13 cellular contexts compared by ENCODE assay signal in the genomic region with DNA sequence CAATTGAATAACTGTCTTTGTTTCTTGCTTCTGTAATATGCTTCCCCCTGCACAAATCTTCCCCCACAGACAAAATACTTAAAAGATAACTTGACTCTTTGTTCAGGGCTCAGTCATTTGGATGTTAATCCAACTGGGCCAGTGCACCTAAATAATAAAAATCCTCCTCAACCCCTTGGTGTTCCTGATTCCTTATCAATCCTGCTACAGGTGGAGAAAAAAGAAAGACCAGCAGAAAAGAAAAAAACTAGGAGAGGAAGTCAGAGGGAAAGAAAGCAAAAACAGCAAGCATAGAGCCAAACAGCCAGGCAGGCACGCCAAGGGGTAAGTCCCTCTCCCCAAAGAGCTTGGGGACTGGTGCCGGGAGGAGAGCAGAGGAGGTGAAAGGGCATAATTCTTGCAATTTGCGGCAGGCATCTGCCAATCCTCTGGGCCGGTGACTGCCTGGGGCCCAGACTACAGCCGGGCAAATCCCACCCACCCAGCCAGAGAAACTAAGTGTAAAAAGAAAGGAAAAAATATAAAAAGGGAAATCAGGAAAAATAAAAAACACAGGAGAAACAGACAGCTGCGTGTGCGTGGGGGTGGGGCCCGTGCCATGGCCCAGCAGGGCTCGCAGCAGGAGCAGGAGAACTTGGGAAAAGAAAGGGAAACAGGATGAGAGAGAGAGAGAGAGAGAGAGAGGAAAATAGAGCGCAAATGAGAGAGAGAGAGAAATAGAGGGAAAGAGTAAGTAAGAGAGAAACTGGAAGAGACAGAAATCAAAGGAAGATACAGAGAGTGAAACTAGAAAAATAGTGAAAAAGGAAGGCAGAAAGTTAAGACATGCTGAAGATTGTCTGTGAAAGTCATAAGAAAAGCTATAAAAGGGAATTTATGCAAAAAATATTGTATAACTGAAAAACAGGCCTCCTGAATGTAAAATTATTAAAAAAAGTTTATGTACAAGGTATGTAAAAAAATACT. TPM values are rescaled to one million over a fixed set of nuclear protein-coding genes. Genes with fewer than 3 reads are reported as not detected.
A peak's percentile ranks its signal among the peaks of the same experiment; 100 is the strongest.
DNase-seq lines count a peak whose midpoint lies in the region; ATAC-seq and TF ChIP-seq lines count a peak whose summit lies in the region.
"Had no signal": no experiment of that assay in that cellular context is flagged by ENCODE, and none has a peak within 500 bp of the region (broad histone marks: within the 10 kb centered on the region; RNA-seq: fewer than 3 reads in every experiment).

No MANE protein-coding gene starts in this region.

- H3K27ac ChIP-seq in heart right ventricle (peak overlapping the region in 7 of 10 donors; percentile 37 to 76 (median 59)), osteoblast (ENCODE audit: low read depth, low read length) (no peak overlapping the region)

- peak overlapping the region; percentile 80 to 92 for H3K27ac Mint-ChIP-seq in effector memory CD8-positive, alpha-beta T cell
- H3K27ac Mint-ChIP-seq in activated CD4-positive, alpha-beta T cell treated with anti-CD3 and anti-CD28 coated beads for 36 hours, result no peak overlapping the region

- no peak for ATAC-seq in heart right ventricle
- no peak for ATAC-seq in Right ventricle myocardium inferior
- ATAC-seq in effector memory CD8-positive, alpha-beta T cell (replicated peaks), result no peak
- ATAC-seq in GM18511 (IDR thresholded peaks at IDR 0.05; ENCODE audit: unreplicated experiment), result no peak
- no peak for ATAC-seq in activated CD4-positive, alpha-beta T cell treated with anti-CD3 and anti-CD28 coated beads for 36 hours
- no peak for ATAC-seq in GM19452 (IDR thresholded peaks at IDR 0.05; ENCODE audit: unreplicated experiment)
- ATAC-seq: HepG2 had no signal

- no peak overlapping the region for H3K4me2 ChIP-seq in osteoblast (ENCODE audit: insufficient read depth, low read length)

- POLR2A ChIA-PET in activated CD4-positive, alpha-beta T cell treated with anti-CD3 and anti-CD28 coated beads for 36 hours (lab: Charles Lee), result no interaction called here

- H3K4me3 ChIP-seq in heart right ventricle (peak overlapping the region in 4 of 10 donors; percentile 1 to 22 (median 6)), osteoblast (ENCODE audit: insufficient read depth, low read length) (no peak overlapping the region)
- H3K4me3 ChIP-seq: ascending aorta had no signal

- WGBS in heart right ventricle, 2 donors, result 74 to 84% methylated on average over 10 of the region's 10 CpGs

- H3K4me1 ChIP-seq in heart right ventricle, result peaks cover 0 to 58% (median 22%) of the 10 kb centered on the region in 9 donors
- peaks cover 27% of the 10 kb centered on the region for H3K4me1 ChIP-seq in osteoblast (ENCODE audit: insufficient read depth, low read length)

- TF ChIP-seq CTCF in heart right ventricle (IDR thresholded peaks at IDR 0.05), result no peak
- TF ChIP-seq CTCF in osteoblast (IDR thresholded peaks at IDR 0.05; ENCODE audit: extremely low read depth, low read depth, low read length), result no peak

- H4K20me1 ChIP-seq in osteoblast (ENCODE audit: insufficient read depth, low read length), result no peaks in the 10 kb centered on the region

- H3K36me3 Mint-ChIP-seq in effector memory CD8-positive, alpha-beta T cell (ENCODE audit: insufficient read depth), result peaks cover 59% of the 10 kb centered on the region
- peaks cover 2% of the 10 kb centered on the region for H3K36me3 Mint-ChIP-seq in activated CD4-positive, alpha-beta T cell treated with anti-CD3 and anti-CD28 coated beads for 36 hours (ENCODE audit: low read depth)

- DNase-seq in heart right ventricle, result peak in 1 of 2 donors; percentile 25
- no peak for DNase-seq in Right ventricle myocardium inferior (ENCODE audit: missing footprints)
- no peak for DNase-seq in effector memory CD8-positive, alpha-beta T cell
- DNase-seq in osteoblast (ENCODE audit: insufficient read length, low spot score, missing footprints), result no peak
- DNase-seq in T-helper 9 cell, result no peak
- DNase-seq in activated CD4-positive, alpha-beta T cell treated with anti-CD3 and anti-CD28 coated beads for 36 hours, result no peak
- DNase-seq: effector memory CD4-positive, alpha-beta T cell; NCI-H2171 had no signal

- H3K9me3 ChIP-seq in heart right ventricle (no peaks in the 10 kb centered on the region), osteoblast (ENCODE audit: low read depth, low read length) (no peaks in the 10 kb centered on the region)
- H3K9me3 ChIP-seq: ascending aorta had no signal

- H3K27me3 Mint-ChIP-seq in effector memory CD8-positive, alpha-beta T cell, result no peaks in the 10 kb centered on the region
- H3K27me3 Mint-ChIP-seq in activated CD4-positive, alpha-beta T cell treated with anti-CD3 and anti-CD28 coated beads for 36 hours, result no peaks in the 10 kb centered on the region

- H3K4me3 Mint-ChIP-seq in effector memory CD8-positive, alpha-beta T cell, result peak overlapping the region in 1 of 2 donors; percentile 11
- H3K4me3 Mint-ChIP-seq in activated CD4-positive, alpha-beta T cell treated with anti-CD3 and anti-CD28 coated beads for 36 hours, result no peak overlapping the region

- H3K9me3 Mint-ChIP-seq in effector memory CD8-positive, alpha-beta T cell, result no peaks in the 10 kb centered on the region
- peaks cover 4% of the 10 kb centered on the region for H3K9me3 Mint-ChIP-seq in activated CD4-positive, alpha-beta T cell treated with anti-CD3 and anti-CD28 coated beads for 36 hours (ENCODE audit: low read depth)

- peaks cover 42 to 50% of the 10 kb centered on the region in 2 donors for H3K4me1 Mint-ChIP-seq in effector memory CD8-positive, alpha-beta T cell (ENCODE audit: low read depth in 2 of 2)
- peaks cover 10% of the 10 kb centered on the region for H3K4me1 Mint-ChIP-seq in activated CD4-positive, alpha-beta T cell treated with anti-CD3 and anti-CD28 coated beads for 36 hours

- H3K27me3 ChIP-seq in heart right ventricle (no peaks in the 10 kb centered on the region), osteoblast (ENCODE audit: insufficient read depth, low read length) (no peaks in the 10 kb centered on the region)
- H3K27me3 ChIP-seq: ascending aorta had no signal

- H3K79me2 ChIP-seq in osteoblast (ENCODE audit: insufficient read depth, low read length), result no peaks in the 10 kb centered on the region

- H3K36me3 ChIP-seq in heart right ventricle (no peaks in the 10 kb centered on the region), osteoblast (ENCODE audit: insufficient read depth, low read length) (no peaks in the 10 kb centered on the region)
- H3K36me3 ChIP-seq: ascending aorta had no signal

- CTCF ChIA-PET in activated CD4-positive, alpha-beta T cell treated with anti-CD3 and anti-CD28 coated beads for 36 hours (lab: Charles Lee), result interaction anchor here (1.6 kb wide), 1 partner anchor 22 kb away, joined by 4 read pairs; no protein-coding TSS in a partner anchor

- intact Hi-C loops in heart right ventricle (cut with DNase I), result loop anchor here in 3 of 10 donors (10.0 kb wide), 3 partner anchors 134 to 356 kb away; a partner anchor contains a TSS
- intact Hi-C loops in Right ventricle myocardium inferior (cut with DNase I), result loop anchor here (10.0 kb wide), 2 partner anchors 154 to 356 kb away; a partner anchor contains a TSS
- intact Hi-C loops in activated CD4-positive, alpha-beta T cell treated with anti-CD3 and anti-CD28 coated beads for 36 hours (cut with DNase I, micrococcal nuclease), result loop anchor here in 1 of 2 experiments (10.0 kb wide), 1 partner anchor 624 kb away; no protein-coding TSS in a partner anchor

- H2AFZ ChIP-seq in osteoblast (ENCODE audit: low read length), result peak overlapping the region; percentile 70

RNA-seq across cellular contexts. Expression of a gene that starts 21.4 kb away (rescaled TPM):
- 1 to 10 TPM in 2 of 10 donors, under 1 TPM in 7, not detected in 1; 0.15 to 5.2 (median 0.57) TPM for total RNA-seq in heart right ventricle
- polyA plus RNA-seq in heart right ventricle, result 1 to 10 TPM in 1 of 2 donors, under 1 TPM in 1; 0.49 to 1.5 TPM
- 1.2 TPM for total RNA-seq in Right ventricle myocardium inferior
- under 0.01 TPM in 1 of 2 replicates, not detected in the other for total RNA-seq in osteoblast
- total RNA-seq in activated CD4-positive, alpha-beta T cell treated with anti-CD3 and anti-CD28 coated beads for 36 hours, result not detected
- total RNA-seq: ascending aorta, HepG2 had no signal
- polyA plus RNA-seq: HepG2 had no signal

RNA-seq across cellular contexts. Expression of a gene that starts 41.1 kb away (rescaled TPM):
- under 1 TPM in 2 of 10 donors, not detected in 8; 0.67 to 0.90 TPM for total RNA-seq in heart right ventricle
- not detected for polyA plus RNA-seq in heart right ventricle
- total RNA-seq in Right ventricle myocardium inferior, result not detected
- total RNA-seq in osteoblast, result not detected in 2 replicates
- total RNA-seq in activated CD4-positive, alpha-beta T cell treated with anti-CD3 and anti-CD28 coated beads for 36 hours, result not detected
- total RNA-seq: ascending aorta, frontal cortex, HepG2 had no signal

RNA-seq across cellular contexts. Expression of a gene that starts 51.9 kb away (rescaled TPM):
- total RNA-seq in heart right ventricle (under 1 TPM in 1 of 10 donors, not detected in 9; 0.62 TPM), Right ventricle myocardium inferior (not detected), osteoblast (0.72 TPM in 1 of 2 replicates, not detected in the other)
- under 1 TPM in 1 of 2 donors, not detected in 1; 0.07 TPM for polyA plus RNA-seq in heart right ventricle
- total RNA-seq in activated CD4-positive, alpha-beta T cell treated with anti-CD3 and anti-CD28 coated beads for 36 hours, result not detected
- total RNA-seq: ascending aorta, HepG2 had no signal
- polyA plus RNA-seq: HepG2 had no signal
